Comparison of ENCODE assay signal across 20 cellular contexts in genomic region chr12:47105914-47106674, GRCh38. TPM values are rescaled to one million over a fixed set of nuclear protein-coding genes. Genes with fewer than 3 reads are reported as not detected.
DNase-seq lines count a peak whose midpoint lies in the region; ATAC-seq and TF ChIP-seq lines count a peak whose summit lies in the region.
"Had no signal": no experiment of that assay in that cellular context is flagged by ENCODE, and none has a peak within 500 bp of the region (broad histone marks: within the 10 kb centered on the region; RNA-seq: fewer than 3 reads in every experiment).

No MANE protein-coding gene starts in this region.

- no peak overlapping the region for H3K27ac Mint-ChIP-seq in effector memory CD8-positive, alpha-beta T cell
- H3K27ac Mint-ChIP-seq: activated CD4-positive, alpha-beta T cell treated with anti-CD3 and anti-CD28 coated beads, Interleukin-2, amount 10 ng/mL, durations not matched to agents 24 days and 14 days had no signal

- DNase-seq in COR-L47 (lab: John Stamatoyannopoulos, UW) = peak; percentile 66
- DNase-seq in LNCaP clone FGC (ENCODE audit: low read depth) = peak; percentile 89
- DNase-seq in NCI-H2196 (lab: John Stamatoyannopoulos, UW; ENCODE audit: unreplicated experiment) = peak; percentile 53
- peak; percentile 52 for DNase-seq in colonic mucosa
- DNase-seq in effector memory CD8-positive, alpha-beta T cell = no peak
- DNase-seq in stimulated activated CD8-positive, alpha-beta memory T cell treated with anti-CD3 and anti-CD28 coated beads, Interleukin-4, amount 100 ng/mL, for 48 hours = no peak
- DNase-seq: activated CD4-positive, alpha-beta T cell treated with anti-CD3 and anti-CD28 coated beads, Interleukin-2, amount 10 ng/mL, durations not matched to agents 24 days and 14 days; activated effector memory CD4-positive, alpha-beta T cell treated with anti-CD3 and anti-CD28 coated beads, Interleukin-2, amount 50 U/mL, for 16 hours; adrenal gland; DMS79; midbrain; NCI-H1436 treated with DMSO at 0.1 percent for 48 hours; Right ventricle myocardium superior; stimulated activated CD4-positive, alpha-beta T cell treated with anti-CD3 and anti-CD28 coated beads, Interleukin-2, amount 100 ng/mL, for 24 hours; stimulated activated naive CD4-positive, alpha-beta T cell had no signal

- H3K4me3 Mint-ChIP-seq in effector memory CD8-positive, alpha-beta T cell = no peak overlapping the region
- H3K4me3 Mint-ChIP-seq: activated CD4-positive, alpha-beta T cell treated with anti-CD3 and anti-CD28 coated beads, Interleukin-2, amount 10 ng/mL, durations not matched to agents 24 days and 14 days had no signal

- no peak overlapping the region for H3K4me3 ChIP-seq in LNCaP clone FGC (ENCODE audit: low read depth, low read length)
- H3K4me3 ChIP-seq in colonic mucosa = no peak overlapping the region
- H3K4me3 ChIP-seq: adrenal gland had no signal

- H3K9ac ChIP-seq in colonic mucosa (ENCODE audit: low read depth in 2 of 2, low read length in 2 of 2) = no peak overlapping the region
- H3K9ac ChIP-seq: KMS-11 had no signal

- peaks cover 4 to 15% of the 10 kb centered on the region in 2 donors for H3K4me1 Mint-ChIP-seq in effector memory CD8-positive, alpha-beta T cell (ENCODE audit: low read depth in 2 of 2)

- no peak for ATAC-seq in effector memory CD8-positive, alpha-beta T cell (replicated peaks)
- no peak for ATAC-seq in HG02870 (IDR thresholded peaks at IDR 0.05; ENCODE audit: unreplicated experiment)
- no peak for ATAC-seq in GM19035 (IDR thresholded peaks at IDR 0.05; ENCODE audit: unreplicated experiment)

- no peaks in the 10 kb centered on the region for H3K27me3 Mint-ChIP-seq in effector memory CD8-positive, alpha-beta T cell
- H3K27me3 Mint-ChIP-seq: activated CD4-positive, alpha-beta T cell treated with anti-CD3 and anti-CD28 coated beads, Interleukin-2, amount 10 ng/mL, durations not matched to agents 24 days and 14 days had no signal

- H3K27ac ChIP-seq in colonic mucosa = no peak overlapping the region
- H3K27ac ChIP-seq: adrenal gland, C4-2B, KMS-11 had no signal

- no peaks in the 10 kb centered on the region for H3K4me1 ChIP-seq in colonic mucosa

- intact Hi-C loops in colonic mucosa (cut with DNase I) = no loop called here

- peaks cover 4% of the 10 kb centered on the region for H3K36me3 Mint-ChIP-seq in effector memory CD8-positive, alpha-beta T cell (ENCODE audit: insufficient read depth)

- H3K9me3 Mint-ChIP-seq in effector memory CD8-positive, alpha-beta T cell = no peaks in the 10 kb centered on the region
- H3K9me3 Mint-ChIP-seq: activated CD4-positive, alpha-beta T cell treated with anti-CD3 and anti-CD28 coated beads, Interleukin-2, amount 10 ng/mL, durations not matched to agents 24 days and 14 days had no signal

- H3K9me3 ChIP-seq in colonic mucosa = no peaks in the 10 kb centered on the region
- H3K9me3 ChIP-seq: adrenal gland had no signal

- no peaks in the 10 kb centered on the region for H3K27me3 ChIP-seq in colonic mucosa
- H3K27me3 ChIP-seq: adrenal gland had no signal

- no peak for TF ChIP-seq CTCF in LNCaP clone FGC (IDR thresholded peaks at IDR 0.05; ENCODE audit: control insufficient read depth, extremely low read depth, insufficient read depth)
- TF ChIP-seq CTCF in colonic mucosa (IDR thresholded peaks at IDR 0.05) = no peak

- no peaks in the 10 kb centered on the region for H3K36me3 ChIP-seq in colonic mucosa
- H3K36me3 ChIP-seq: adrenal gland had no signal

RNA-seq across cellular contexts. Expression of gene AMIGO2, which starts 26.3 kb away (rescaled TPM):
- total RNA-seq in colonic mucosa = 10 to 100 TPM in 1 of 2 donors, 1 to 10 TPM in 1; 2.0 to 11.1 TPM
- total RNA-seq: OCI-LY7 had no signal

RNA-seq across cellular contexts. Expression of gene PCED1B, which starts 26.7 kb away (rescaled TPM):
- total RNA-seq in colonic mucosa = 1 to 10 TPM; 1.8 to 2.1 TPM

Comparison
In these comparisons a context has a peak if more than half of its experiments do, and no peak if none do; other contexts are left out.
1. DNase-seq: peak in COR-L47 (single experiment), LNCaP clone FGC (single experiment), NCI-H2196 (single experiment) and colonic mucosa (single experiment); none in effector memory CD8-positive, alpha-beta T cell (0 of 3) and stimulated activated CD8-positive, alpha-beta memory T cell treated with anti-CD3 and anti-CD28 coated beads, Interleukin-4, amount 100 ng/mL, for 48 hours (single experiment).